In the genomic region with DNA sequence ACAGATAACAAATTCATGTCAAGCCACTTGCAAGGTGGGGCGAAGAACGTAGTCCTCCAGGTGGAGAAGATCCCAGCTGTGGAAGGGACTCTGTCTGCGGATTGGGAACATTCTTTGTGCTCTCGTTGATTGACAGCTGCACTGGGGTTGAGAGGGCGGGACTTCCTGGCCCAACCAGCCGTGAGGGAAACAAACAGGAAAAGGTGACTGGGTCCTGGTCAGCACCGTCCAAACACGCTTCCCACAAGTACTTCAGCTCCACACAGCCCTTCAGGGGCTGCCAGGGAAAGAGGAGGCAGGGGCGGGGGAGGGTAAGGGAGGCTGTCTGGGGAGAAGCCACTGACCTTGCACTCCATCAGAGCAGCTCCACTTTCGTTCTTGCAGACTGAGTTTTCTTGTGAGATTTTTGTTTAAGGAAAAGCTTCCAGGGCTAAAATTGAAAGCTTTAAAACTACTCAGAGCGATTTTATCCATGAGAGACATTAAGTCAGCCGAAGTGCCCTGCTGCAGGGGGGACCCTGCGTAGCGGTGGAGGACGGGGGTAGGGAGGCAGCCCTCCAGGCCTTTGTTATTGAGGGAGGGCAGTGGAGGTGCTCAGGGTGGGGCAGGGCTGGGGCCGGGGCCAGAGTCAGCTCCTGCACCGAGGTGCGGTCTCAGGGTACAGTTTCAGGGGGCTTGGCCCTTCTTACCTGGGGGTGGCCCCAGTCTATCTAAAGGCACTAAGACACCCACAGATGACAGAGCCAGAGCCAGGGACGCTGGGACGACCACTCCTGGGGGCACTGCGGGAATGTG, we compare ENCODE assay signal across 8 cellular contexts. TPM values are rescaled to one million over a fixed set of nuclear protein-coding genes. Genes with fewer than 3 reads are reported as not detected.
DNase-seq lines count a peak whose midpoint lies in the region; ATAC-seq, FAIRE-seq and TF ChIP-seq lines count a peak whose summit lies in the region.

No MANE protein-coding gene starts in this region.

- H3K4me3 ChIP-seq in fibroblast of mammary gland (ENCODE audit: control insufficient read depth, low read depth, low read length) (no peak overlapping the region), psoas muscle (peak overlapping the region; percentile 25), tibial nerve (no peak overlapping the region)

- no peak overlapping the region for H3K27ac Mint-ChIP-seq in osteocyte (ENCODE audit: unreplicated experiment)

- WGBS in psoas muscle, 3 donors: 73 to 79% (median 77%) methylated on average over 20 to 21 of the region's 21 CpGs
- WGBS in tibial nerve, 2 donors: 70 to 77% methylated on average over 20 to 21 of the region's 21 CpGs

- no peak for TF ChIP-seq EP300 in tibial nerve (IDR thresholded peaks at IDR 0.05)

- FAIRE-seq in GM12891 (lab: Jason Lieb, UNC): peak; percentile 66

- no peaks in the 10 kb centered on the region for H3K36me3 Mint-ChIP-seq in osteocyte (ENCODE audit: unreplicated experiment)

- no peaks in the 10 kb centered on the region for H3K4me1 Mint-ChIP-seq in osteocyte (ENCODE audit: unreplicated experiment)

- H3K9me3 ChIP-seq in psoas muscle: peaks cover 4% of the 10 kb centered on the region
- peaks cover 0 to 16% (median 0%) of the 10 kb centered on the region in 4 donors for H3K9me3 ChIP-seq in tibial nerve

- no peak overlapping the region for H3K4me3 Mint-ChIP-seq in osteocyte (ENCODE audit: unreplicated experiment)

- no peak for DNase-seq in GM12891 (ENCODE audit: insufficient read length, low spot score)
- peak; percentile 21 for DNase-seq in RPMI7951 (ENCODE audit: low read depth)
- DNase-seq in fibroblast of mammary gland (ENCODE audit: low read depth): peak; percentile 30
- peak; percentile 42 to 65 for DNase-seq in psoas muscle
- no peak for DNase-seq in osteocyte (ENCODE audit: extremely low spot score, unreplicated experiment)
- DNase-seq in DMS79 treated with DMSO at 0.1 percent for 48 hours (lab: John Stamatoyannopoulos, UW): no peak
- no peak for DNase-seq in NCI-H128 (lab: John Stamatoyannopoulos, UW; ENCODE audit: unreplicated experiment)
- DNase-seq in tibial nerve (ENCODE audit: low spot score in 2 of 2): no peak

- TF ChIP-seq POLR2A in GM12891 (IDR thresholded peaks at IDR 0.05; ENCODE audit: low read depth, low read length) (no peak), tibial nerve (IDR thresholded peaks at IDR 0.05) (no peak)

- H3K9me3 Mint-ChIP-seq in osteocyte (ENCODE audit: unreplicated experiment): peaks cover 4% of the 10 kb centered on the region

- ATAC-seq in psoas muscle: peak in 2 of 4 donors; percentile 22 to 34

- peaks cover 17% of the 10 kb centered on the region for H3K4me1 ChIP-seq in psoas muscle
- peaks cover 0 to 7% (median 0%) of the 10 kb centered on the region in 4 donors for H3K4me1 ChIP-seq in tibial nerve

- H3K27ac ChIP-seq in psoas muscle (peak overlapping the region; percentile 9), tibial nerve (peak overlapping the region in 1 of 4 donors; percentile 34)

- no peaks in the 10 kb centered on the region for H3K36me3 ChIP-seq in psoas muscle (ENCODE audit: insufficient read depth in 1 of 2, low read depth in 1 of 2)
- no peaks in the 10 kb centered on the region for H3K36me3 ChIP-seq in tibial nerve

- intact Hi-C loops in psoas muscle (cut with DNase I): no loop called here

- no peak for TF ChIP-seq CTCF in fibroblast of mammary gland (conservative IDR thresholded peaks at IDR 0.05; ENCODE audit: control insufficient read depth, insufficient read depth, low read depth, low read length)
- TF ChIP-seq CTCF in psoas muscle (IDR thresholded peaks at IDR 0.05): no peak
- no peak for TF ChIP-seq CTCF in osteocyte (IDR thresholded peaks at IDR 0.05)
- no peak for TF ChIP-seq CTCF in tibial nerve (IDR thresholded peaks at IDR 0.05)

- H3K27me3 ChIP-seq in psoas muscle (ENCODE audit: insufficient read depth in 3 of 3, low read length in 2 of 3) (no peaks in the 10 kb centered on the region), tibial nerve (no peaks in the 10 kb centered on the region)

- H3K27me3 Mint-ChIP-seq in osteocyte (ENCODE audit: unreplicated experiment): peaks cover 37% of the 10 kb centered on the region

TF ChIP-seq in GM12891, 5 proteins besides CTCF, POLR2A, EP300 and RAD21:
- TF ChIP-seq SPI1 (IDR thresholded peaks at IDR 0.05; ENCODE audit: low read depth, low read length) (no peak), TAF1 (IDR thresholded peaks at IDR 0.05; ENCODE audit: low read depth, low read length) (no peak), POLR2AphosphoS5 (IDR thresholded peaks at IDR 0.05; ENCODE audit: low read depth, low read length) (no peak), PAX5 (IDR thresholded peaks at IDR 0.05; ENCODE audit: insufficient read depth, low read length, severe bottlenecking) (no peak), POU2F2 (IDR thresholded peaks at IDR 0.05; ENCODE audit: low read depth, low read length) (no peak)
TF ChIP-seq in GM12891: peak in this region for 0.

RNA-seq across cellular contexts. Expression of a gene that starts 21.6 kb away (rescaled TPM):
- polyA plus RNA-seq in GM12891 (2012; ENCODE audit: low read depth, missing spikeins): 0.13 TPM
- not detected in 2 replicates for total RNA-seq in RPMI7951 (2014; rRNA removed; shearing (Covaris generic))
- total RNA-seq in psoas muscle: 1 to 10 TPM in 3 of 4 donors, under 1 TPM in 1; 0.34 to 1.5 (median 1.2) TPM
- under 1 TPM; 0.69 to 0.96 (median 0.86) TPM for polyA plus RNA-seq in psoas muscle
- 0.34 and 0.35 TPM in 2 replicates for total RNA-seq in osteocyte
- total RNA-seq in tibial nerve: 1 to 10 TPM; 4.8 to 7.5 (median 6.9) TPM

Comparison
In these comparisons a context has a peak if more than half of its experiments do, and no peak if none do; other contexts are left out.
1. DNase-seq: peak in RPMI7951 (single experiment), fibroblast of mammary gland (single experiment) and psoas muscle (2 of 2); none in GM12891 (single experiment), osteocyte (single experiment), DMS79 treated with DMSO at 0.1 percent for 48 hours (single experiment), NCI-H128 (single experiment) and tibial nerve (0 of 2).